19 cellular contexts compared by ENCODE assay signal in genomic region chr11:8291421-8292350, GRCh38. TPM values are rescaled to one million over a fixed set of nuclear protein-coding genes. Genes with fewer than 3 reads are reported as not detected.
DNase-seq lines count a peak whose midpoint lies in the region; ATAC-seq and TF ChIP-seq lines count a peak whose summit lies in the region.
"Had no signal": no experiment of that assay in that cellular context is flagged by ENCODE, and none has a peak within 500 bp of the region (broad histone marks: within the 10 kb centered on the region; RNA-seq: fewer than 3 reads in every experiment).

No MANE protein-coding gene starts in this region.

- no peak for ATAC-seq in stimulated activated naive CD8-positive, alpha-beta T cell treated with anti-CD3 and anti-CD28 coated beads, Interleukin-15, Interleukin-2, amounts not matched to agents 100 U/mL and 50 U/mL, for 24 hours
- ATAC-seq: GM23338, K562 had no signal

- intact Hi-C loops in activated CD4-positive, alpha-beta memory T cell treated with anti-CD3 and anti-CD28 coated beads for 36 hours (cut with micrococcal nuclease), result no loop called here
- intact Hi-C loops in spleen (cut with DNase I; ENCODE audit: low total_unique reads), result no loop called here

- H3K4me1 ChIP-seq in spleen, result peaks cover 0 to 5% (median 0%) of the 10 kb centered on the region in 6 donors
- H3K4me1 ChIP-seq: BLaER1 treated with 17β-estradiol and CSF1 and Interleukin-3, amounts not matched to agents 10 nM and 100 nM had no signal

- no peaks in the 10 kb centered on the region for H3K9me3 Mint-ChIP-seq in activated CD4-positive, alpha-beta memory T cell treated with anti-CD3 and anti-CD28 coated beads, Interleukin-2, amount 10 ng/mL, durations not matched to agents 7 days and 5 days
- H3K9me3 Mint-ChIP-seq in activated CD4-positive, alpha-beta memory T cell treated with anti-CD3 and anti-CD28 coated beads for 36 hours, result no peaks in the 10 kb centered on the region
- H3K9me3 Mint-ChIP-seq in activated naive CD4-positive, alpha-beta T cell treated with anti-CD3 and anti-CD28 coated beads, Interleukin-2, amount 10 ng/mL, durations not matched to agents 7 days and 5 days, result no peaks in the 10 kb centered on the region
- H3K9me3 Mint-ChIP-seq: GM23338 had no signal

- H3K27me3 ChIP-seq in spleen (replicated peaks in 1 of 7), result peaks cover 0 to 3% (median 0%) of the 10 kb centered on the region in 7 donors
- H3K27me3 ChIP-seq: BLaER1 treated with 17β-estradiol and CSF1 and Interleukin-3, amounts not matched to agents 10 nM and 100 nM had no signal

- no peak overlapping the region for H3K4me3 Mint-ChIP-seq in activated CD4-positive, alpha-beta memory T cell treated with anti-CD3 and anti-CD28 coated beads, Interleukin-2, amount 10 ng/mL, durations not matched to agents 7 days and 5 days
- H3K4me3 Mint-ChIP-seq in activated CD4-positive, alpha-beta memory T cell treated with anti-CD3 and anti-CD28 coated beads for 36 hours, result no peak overlapping the region
- no peak overlapping the region for H3K4me3 Mint-ChIP-seq in activated naive CD4-positive, alpha-beta T cell treated with anti-CD3 and anti-CD28 coated beads, Interleukin-2, amount 10 ng/mL, durations not matched to agents 7 days and 5 days
- H3K4me3 Mint-ChIP-seq: GM23338 had no signal

- H3K4me3 ChIP-seq in spleen, result no peak overlapping the region
- H3K4me3 ChIP-seq: BLaER1 treated with 17β-estradiol and CSF1 and Interleukin-3, amounts not matched to agents 10 nM and 100 nM; GM23338; K562 had no signal

- 67 to 93% (median 83%) methylated on average over 6 to 11 of the region's 11 CpGs for WGBS in spleen, 5 donors

- H3K27ac Mint-ChIP-seq in activated CD4-positive, alpha-beta memory T cell treated with anti-CD3 and anti-CD28 coated beads, Interleukin-2, amount 10 ng/mL, durations not matched to agents 7 days and 5 days, result no peak overlapping the region
- H3K27ac Mint-ChIP-seq in activated CD4-positive, alpha-beta memory T cell treated with anti-CD3 and anti-CD28 coated beads for 36 hours, result no peak overlapping the region
- H3K27ac Mint-ChIP-seq in activated naive CD4-positive, alpha-beta T cell treated with anti-CD3 and anti-CD28 coated beads, Interleukin-2, amount 10 ng/mL, durations not matched to agents 7 days and 5 days, result no peak overlapping the region
- H3K27ac Mint-ChIP-seq: GM23338 had no signal

- no peaks in the 10 kb centered on the region for H3K9me3 ChIP-seq in spleen
- H3K9me3 ChIP-seq: BLaER1 treated with 17β-estradiol and CSF1 and Interleukin-3, amounts not matched to agents 10 nM and 100 nM had no signal

- no peak for TF ChIP-seq POLR2A in spleen (IDR thresholded peaks at IDR 0.05)

- TF ChIP-seq CTCF in spleen (IDR thresholded peaks at IDR 0.05 in 8 of 11, conservative IDR thresholded peaks at IDR 0.05 in 3 of 11), result no peak

- DNase-seq in activated CD4-positive, alpha-beta memory T cell treated with anti-CD3 and anti-CD28 coated beads, Interleukin-2, amount 10 ng/mL, durations not matched to agents 7 days and 5 days, result peak; percentile 10
- DNase-seq in activated CD4-positive, alpha-beta memory T cell treated with anti-CD3 and anti-CD28 coated beads for 36 hours, result no peak
- DNase-seq in ecto neural progenitor cell (ENCODE audit: low spot score), result peak; percentile 42
- DNase-seq in midbrain (lab: John Stamatoyannopoulos, UW), result peak; percentile 31
- DNase-seq in spleen, result peak; percentile 50
- DNase-seq in stimulated activated naive CD8-positive, alpha-beta T cell treated with anti-CD3 and anti-CD28 coated beads, Interleukin-15, Interleukin-2, amounts not matched to agents 100 U/mL and 50 U/mL, for 24 hours, result no peak
- no peak for DNase-seq in activated naive CD4-positive, alpha-beta T cell treated with anti-CD3 and anti-CD28 coated beads, Interleukin-2, amount 10 ng/mL, durations not matched to agents 7 days and 5 days
- no peak for DNase-seq in caudate nucleus (lab: John Stamatoyannopoulos, UW)
- DNase-seq: 8988T, GF-D8, NCI-H1092, NCI-H1694, NCI-H446, NCI-H748 treated with DMSO at 0.1 percent for 48 hours, Right ventricle myocardium superior had no signal

- no peaks in the 10 kb centered on the region for H3K36me3 ChIP-seq in spleen
- H3K36me3 ChIP-seq: BLaER1 treated with 17β-estradiol and CSF1 and Interleukin-3, amounts not matched to agents 10 nM and 100 nM had no signal

- H3K27ac ChIP-seq in spleen, result no peak overlapping the region
- H3K27ac ChIP-seq in caudate nucleus (ENCODE audit: low read depth, low read length), result no peak overlapping the region
- H3K27ac ChIP-seq: BLaER1 treated with 17β-estradiol and CSF1 and Interleukin-3, amounts not matched to agents 10 nM and 100 nM; HL-60 had no signal

- peaks cover 2% of the 10 kb centered on the region for H3K27me3 Mint-ChIP-seq in activated CD4-positive, alpha-beta memory T cell treated with anti-CD3 and anti-CD28 coated beads, Interleukin-2, amount 10 ng/mL, durations not matched to agents 7 days and 5 days
- H3K27me3 Mint-ChIP-seq in activated CD4-positive, alpha-beta memory T cell treated with anti-CD3 and anti-CD28 coated beads for 36 hours, result no peaks in the 10 kb centered on the region
- no peaks in the 10 kb centered on the region for H3K27me3 Mint-ChIP-seq in activated naive CD4-positive, alpha-beta T cell treated with anti-CD3 and anti-CD28 coated beads, Interleukin-2, amount 10 ng/mL, durations not matched to agents 7 days and 5 days

- POLR2A ChIA-PET in activated CD4-positive, alpha-beta memory T cell treated with anti-CD3 and anti-CD28 coated beads, Interleukin-2, amount 10 ng/mL, durations not matched to agents 7 days and 5 days (lab: Charles Lee), result no interaction called here
- POLR2A ChIA-PET in activated CD4-positive, alpha-beta memory T cell treated with anti-CD3 and anti-CD28 coated beads for 36 hours (lab: Charles Lee), result no interaction called here

- CTCF ChIA-PET in activated CD4-positive, alpha-beta memory T cell treated with anti-CD3 and anti-CD28 coated beads, Interleukin-2, amount 10 ng/mL, durations not matched to agents 7 days and 5 days (lab: Charles Lee), result no interaction called here
- CTCF ChIA-PET in activated CD4-positive, alpha-beta memory T cell treated with anti-CD3 and anti-CD28 coated beads for 36 hours (lab: Charles Lee), result no interaction called here
- CTCF ChIA-PET in activated naive CD4-positive, alpha-beta T cell treated with anti-CD3 and anti-CD28 coated beads, Interleukin-2, amount 10 ng/mL, durations not matched to agents 7 days and 5 days (lab: Charles Lee), result no interaction called here

- H3K4me1 Mint-ChIP-seq in activated CD4-positive, alpha-beta memory T cell treated with anti-CD3 and anti-CD28 coated beads, Interleukin-2, amount 10 ng/mL, durations not matched to agents 7 days and 5 days, result no peaks in the 10 kb centered on the region
- no peaks in the 10 kb centered on the region for H3K4me1 Mint-ChIP-seq in activated CD4-positive, alpha-beta memory T cell treated with anti-CD3 and anti-CD28 coated beads for 36 hours (ENCODE audit: low read depth)
- no peaks in the 10 kb centered on the region for H3K4me1 Mint-ChIP-seq in activated naive CD4-positive, alpha-beta T cell treated with anti-CD3 and anti-CD28 coated beads, Interleukin-2, amount 10 ng/mL, durations not matched to agents 7 days and 5 days

- H3K36me3 Mint-ChIP-seq in activated CD4-positive, alpha-beta memory T cell treated with anti-CD3 and anti-CD28 coated beads, Interleukin-2, amount 10 ng/mL, durations not matched to agents 7 days and 5 days (ENCODE audit: low read depth), result no peaks in the 10 kb centered on the region
- H3K36me3 Mint-ChIP-seq in activated CD4-positive, alpha-beta memory T cell treated with anti-CD3 and anti-CD28 coated beads for 36 hours, result no peaks in the 10 kb centered on the region
- H3K36me3 Mint-ChIP-seq in activated naive CD4-positive, alpha-beta T cell treated with anti-CD3 and anti-CD28 coated beads, Interleukin-2, amount 10 ng/mL, durations not matched to agents 7 days and 5 days, result no peaks in the 10 kb centered on the region

RNA-seq across cellular contexts. Expression of gene LMO1, which starts 28.0 kb away (rescaled TPM):
- not detected for total RNA-seq in activated CD4-positive, alpha-beta memory T cell treated with anti-CD3 and anti-CD28 coated beads, Interleukin-2, amount 10 ng/mL, durations not matched to agents 7 days and 5 days
- not detected for total RNA-seq in activated CD4-positive, alpha-beta memory T cell treated with anti-CD3 and anti-CD28 coated beads for 36 hours
- 1 to 10 TPM in 2 of 7 donors, under 1 TPM in 1, not detected in 4; 0.57 to 1.0 (median 1.0) TPM for total RNA-seq in spleen
- polyA plus RNA-seq in spleen, result under 1 TPM in 2 of 3 donors, not detected in 1; 0.17 to 0.20 TPM
- total RNA-seq: GM23338, K562 had no signal
- polyA plus RNA-seq: K562 had no signal

Comparison
In these comparisons a context has a peak if more than half of its experiments do, and no peak if none do; other contexts are left out.
1. DNase-seq: peak in activated CD4-positive, alpha-beta memory T cell treated with anti-CD3 and anti-CD28 coated beads, Interleukin-2, amount 10 ng/mL, durations not matched to agents 7 days and 5 days (single experiment), ecto neural progenitor cell (single experiment), midbrain (single experiment) and spleen (single experiment); none in activated CD4-positive, alpha-beta memory T cell treated with anti-CD3 and anti-CD28 coated beads for 36 hours (single experiment), stimulated activated naive CD8-positive, alpha-beta T cell treated with anti-CD3 and anti-CD28 coated beads, Interleukin-15, Interleukin-2, amounts not matched to agents 100 U/mL and 50 U/mL, for 24 hours (single experiment), activated naive CD4-positive, alpha-beta T cell treated with anti-CD3 and anti-CD28 coated beads, Interleukin-2, amount 10 ng/mL, durations not matched to agents 7 days and 5 days (single experiment) and caudate nucleus (0 of 61).